ENCODE assay signal across 19 cellular contexts in the genomic region with DNA sequence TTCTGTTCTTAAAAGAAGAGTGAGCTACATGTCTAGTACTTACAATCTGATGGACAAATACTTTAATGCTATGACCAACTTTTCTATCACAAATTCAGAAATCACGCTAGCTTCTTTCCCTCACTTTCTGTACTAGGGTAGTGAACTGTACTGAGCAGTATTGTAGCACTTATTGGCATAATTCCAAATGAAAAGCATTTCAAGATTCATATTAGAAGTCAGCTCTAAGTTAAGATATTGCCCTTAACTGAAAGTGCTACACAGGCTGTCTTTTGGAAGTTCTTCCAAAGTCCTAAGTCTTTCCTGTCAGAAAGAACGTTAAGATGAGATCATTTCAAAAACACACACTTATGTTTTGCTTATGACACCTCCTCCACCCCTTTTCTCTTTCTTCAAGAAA. TPM values are rescaled to one million over a fixed set of nuclear protein-coding genes. Genes with fewer than 3 reads are reported as not detected.
DNase-seq lines count a peak whose midpoint lies in the region; ATAC-seq and TF ChIP-seq lines count a peak whose summit lies in the region.
"Had no signal": no experiment of that assay in that cellular context is flagged by ENCODE, and none has a peak within 500 bp of the region (broad histone marks: within the 10 kb centered on the region; RNA-seq: fewer than 3 reads in every experiment).

No MANE protein-coding gene starts in this region.

- H3K9me3 Mint-ChIP-seq in nephron = no peaks in the 10 kb centered on the region
- H3K9me3 Mint-ChIP-seq: activated T-helper 17 cell treated with anti-CD3 and anti-CD28 coated beads, Interleukin-2, amount 50 U/mL, for 72 hours; CD8-positive, alpha-beta T cell; neural progenitor cell had no signal

- H3K27me3 Mint-ChIP-seq in nephron (ENCODE audit: low read depth) = no peaks in the 10 kb centered on the region
- H3K27me3 Mint-ChIP-seq: activated T-helper 17 cell treated with anti-CD3 and anti-CD28 coated beads, Interleukin-2, amount 50 U/mL, for 72 hours had no signal

- peaks cover 25% of the 10 kb centered on the region for H4K20me1 ChIP-seq in SK-N-SH (ENCODE audit: insufficient read depth)

- H3K9me2 ChIP-seq in SK-N-SH = no peaks in the 10 kb centered on the region

- no peak overlapping the region for H3K9ac ChIP-seq in SK-N-SH
- H3K9ac ChIP-seq: neural progenitor cell had no signal

- no peak overlapping the region for H3K27ac ChIP-seq in SK-N-SH (ENCODE audit: low read depth in 2 of 2, low read length in 1 of 2)
- H3K27ac ChIP-seq: colonic mucosa, neural progenitor cell had no signal

- H3K27ac Mint-ChIP-seq in nephron = peak overlapping the region; percentile 55 to 71 (median 62)
- H3K27ac Mint-ChIP-seq: activated T-helper 17 cell treated with anti-CD3 and anti-CD28 coated beads, Interleukin-2, amount 50 U/mL, for 72 hours; CD8-positive, alpha-beta T cell; neural progenitor cell had no signal

- ATAC-seq in activated CD4-positive, CD25-positive, alpha-beta regulatory T cell treated with anti-CD3 and anti-CD28 coated beads, Interleukin-2, amount 50 U/mL, for 24 hours = no peak
- ATAC-seq: activated T-helper 17 cell treated with anti-CD3 and anti-CD28 coated beads, Interleukin-2, amount 50 U/mL, for 72 hours; CD8-positive, alpha-beta T cell had no signal

- TF ChIP-seq EP300 in SK-N-SH (IDR thresholded peaks at IDR 0.05; ENCODE audit: borderline replicate concordance in 1 of 2, low read depth in 1 of 2, low read length in 1 of 2) = no peak

- peaks cover 0 to 3% of the 10 kb centered on the region in 2 experiments for H3K36me3 ChIP-seq in SK-N-SH (replicated peaks in 1 of 2; ENCODE audit: control insufficient read depth in 1 of 2, insufficient read depth in 2 of 2, low read length in 1 of 2)
- H3K36me3 ChIP-seq: colonic mucosa, MG63, neural progenitor cell had no signal

- DNase-seq in EL (peak; percentile 14), SK-N-SH (no peak), fibroblast of mammary gland (ENCODE audit: low read depth) (peak; percentile 33), GM20000 (ENCODE audit: low spot score) (no peak), Ammon's horn (ENCODE audit: low spot score) (no peak), NCI-H446 treated with DMSO at 0.1 percent for 48 hours (lab: John Stamatoyannopoulos, UW) (no peak)
- DNase-seq: amygdala; CD8-positive, alpha-beta T cell; colonic mucosa; mammary epithelial cell; MG63; NCI-H187 treated with DMSO at 0.1 percent for 48 hours; NCI-H510A; SHP77 treated with DMSO at 0.1 percent for 48 hours; stimulated activated CD4-positive, alpha-beta T cell treated with anti-CD3 and anti-CD28 coated beads, Interleukin-1b, Interleukin-23, amount 100 ng/mL, for 48 hours had no signal

- H3K4me3 ChIP-seq in SK-N-SH (ENCODE audit: low read depth in 2 of 2, low read length in 1 of 2) (no peak overlapping the region), fibroblast of mammary gland (ENCODE audit: control insufficient read depth, low read depth, low read length) (no peak overlapping the region)
- H3K4me3 ChIP-seq: colonic mucosa, MG63, neural progenitor cell had no signal

- WGBS in SK-N-SH (ENCODE audit: low lambda C conversion rate) = 65% methylated on average over 2 of the region's 2 CpGs

- H3K4me1 ChIP-seq in SK-N-SH (ENCODE audit: control insufficient read depth in 1 of 2, insufficient read depth in 2 of 2, low read depth in 1 of 2, low read length in 1 of 2) = peaks cover 0 to 7% of the 10 kb centered on the region in 2 experiments; a peak in 1 of 4 replicates
- H3K4me1 ChIP-seq: colonic mucosa, neural progenitor cell had no signal

- H2AFZ ChIP-seq in SK-N-SH (ENCODE audit: low read depth) = no peak overlapping the region
- H2AFZ ChIP-seq: neural progenitor cell had no signal

- H3K27me3 ChIP-seq in SK-N-SH (ENCODE audit: insufficient read depth) = no peaks in the 10 kb centered on the region
- H3K27me3 ChIP-seq: colonic mucosa, MG63, neural progenitor cell had no signal

- H3K4me3 Mint-ChIP-seq in nephron = no peak overlapping the region
- H3K4me3 Mint-ChIP-seq: activated T-helper 17 cell treated with anti-CD3 and anti-CD28 coated beads, Interleukin-2, amount 50 U/mL, for 72 hours; CD8-positive, alpha-beta T cell; neural progenitor cell had no signal

- peak overlapping the region; percentile 6; the same call in 1 of the 2 replicates for H3K4me2 ChIP-seq in SK-N-SH
- H3K4me2 ChIP-seq: neural progenitor cell had no signal

- CTCF ChIA-PET in SK-N-SH (lab: Yijun Ruan, JAX) = interaction anchor here (1.4 to 1.5 kb wide), 2 partner anchors 12 to 76 kb away, joined by 3 to 5 read pairs; no protein-coding TSS in a partner anchor

- TF ChIP-seq CTCF in SK-N-SH (IDR thresholded peaks at IDR 0.05) (no peak), fibroblast of mammary gland (conservative IDR thresholded peaks at IDR 0.05; ENCODE audit: control insufficient read depth, insufficient read depth, low read depth, low read length) (no peak), nephron (IDR thresholded peaks at IDR 0.05; ENCODE audit: unreplicated experiment in 3 of 3) (no peak), GM20000 (IDR thresholded peaks at IDR 0.05; ENCODE audit: extremely low read depth, missing control alignments) (no peak)

- H3K4me1 Mint-ChIP-seq in nephron = peaks cover 22% of the 10 kb centered on the region

- H3K36me3 Mint-ChIP-seq in nephron (ENCODE audit: low read depth) = peaks cover 6% of the 10 kb centered on the region

- peaks cover 12% of the 10 kb centered on the region for H3F3A ChIP-seq in SK-N-SH (replicated peaks; ENCODE audit: insufficient read depth)

- TF ChIP-seq RAD21 in SK-N-SH (IDR thresholded peaks at IDR 0.05; ENCODE audit: low read length) = no peak

- H3K9me3 ChIP-seq in SK-N-SH = no peaks in the 10 kb centered on the region
- H3K9me3 ChIP-seq: colonic mucosa, MG63 had no signal

- H3K79me2 ChIP-seq in SK-N-SH (ENCODE audit: insufficient read depth) = peaks cover 95% of the 10 kb centered on the region

- POLR2A ChIA-PET in SK-N-SH (lab: Yijun Ruan, JAX) = interaction anchor here (0.6 kb wide), 1 partner anchor 24 kb away, joined by 5 read pairs; no protein-coding TSS in a partner anchor

TF ChIP-seq in SK-N-SH, 30 proteins besides CTCF, POLR2A, EP300 and RAD21 (continues in another document):
- TF ChIP-seq FOXM1 (IDR thresholded peaks at IDR 0.05; ENCODE audit: low read depth) (no peak), YY1 (IDR thresholded peaks at IDR 0.05; ENCODE audit: low read depth) (no peak), TEAD4 (IDR thresholded peaks at IDR 0.05; ENCODE audit: borderline replicate concordance, insufficient read depth) (no peak), FOXJ3 (CRISPR knock-in tag; IDR thresholded peaks at IDR 0.05) (no peak), RXRA (IDR thresholded peaks at IDR 0.05; ENCODE audit: borderline replicate concordance, low read depth) (no peak), ELF1 (IDR thresholded peaks at IDR 0.05) (no peak), CHD2 (IDR thresholded peaks at IDR 0.05; ENCODE audit: low read length, partially characterized antibody) (no peak), RCOR1 (IDR thresholded peaks at IDR 0.05; ENCODE audit: low read length) (no peak)
- TF ChIP-seq, protein P1, sequence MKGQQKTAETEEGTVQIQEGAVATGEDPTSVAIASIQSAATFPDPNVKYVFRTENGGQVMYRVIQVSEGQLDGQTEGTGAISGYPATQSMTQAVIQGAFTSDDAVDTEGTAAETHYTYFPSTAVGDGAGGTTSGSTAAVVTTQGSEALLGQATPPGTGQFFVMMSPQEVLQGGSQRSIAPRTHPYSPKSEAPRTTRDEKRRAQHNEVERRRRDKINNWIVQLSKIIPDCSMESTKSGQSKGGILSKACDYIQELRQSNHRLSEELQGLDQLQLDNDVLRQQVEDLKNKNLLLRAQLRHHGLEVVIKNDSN (IDR thresholded peaks at IDR 0.05; ENCODE audit: borderline replicate concordance, low read depth) = no peak
- TF ChIP-seq, protein P2, sequence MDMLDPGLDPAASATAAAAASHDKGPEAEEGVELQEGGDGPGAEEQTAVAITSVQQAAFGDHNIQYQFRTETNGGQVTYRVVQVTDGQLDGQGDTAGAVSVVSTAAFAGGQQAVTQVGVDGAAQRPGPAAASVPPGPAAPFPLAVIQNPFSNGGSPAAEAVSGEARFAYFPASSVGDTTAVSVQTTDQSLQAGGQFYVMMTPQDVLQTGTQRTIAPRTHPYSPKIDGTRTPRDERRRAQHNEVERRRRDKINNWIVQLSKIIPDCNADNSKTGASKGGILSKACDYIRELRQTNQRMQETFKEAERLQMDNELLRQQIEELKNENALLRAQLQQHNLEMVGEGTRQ (IDR thresholded peaks at IDR 0.05; ENCODE audit: borderline replicate concordance, low read depth, low read length) = no peak
- TF ChIP-seq, protein P3, sequence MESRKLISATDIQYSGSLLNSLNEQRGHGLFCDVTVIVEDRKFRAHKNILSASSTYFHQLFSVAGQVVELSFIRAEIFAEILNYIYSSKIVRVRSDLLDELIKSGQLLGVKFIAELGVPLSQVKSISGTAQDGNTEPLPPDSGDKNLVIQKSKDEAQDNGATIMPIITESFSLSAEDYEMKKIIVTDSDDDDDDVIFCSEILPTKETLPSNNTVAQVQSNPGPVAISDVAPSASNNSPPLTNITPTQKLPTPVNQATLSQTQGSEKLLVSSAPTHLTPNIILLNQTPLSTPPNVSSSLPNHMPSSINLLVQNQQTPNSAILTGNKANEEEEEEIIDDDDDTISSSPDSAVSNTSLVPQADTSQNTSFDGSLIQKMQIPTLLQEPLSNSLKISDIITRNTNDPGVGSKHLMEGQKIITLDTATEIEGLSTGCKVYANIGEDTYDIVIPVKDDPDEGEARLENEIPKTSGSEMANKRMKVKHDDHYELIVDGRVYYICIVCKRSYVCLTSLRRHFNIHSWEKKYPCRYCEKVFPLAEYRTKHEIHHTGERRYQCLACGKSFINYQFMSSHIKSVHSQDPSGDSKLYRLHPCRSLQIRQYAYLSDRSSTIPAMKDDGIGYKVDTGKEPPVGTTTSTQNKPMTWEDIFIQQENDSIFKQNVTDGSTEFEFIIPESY (IDR thresholded peaks at IDR 0.05; ENCODE audit: borderline replicate concordance, low read depth) = no peak
- TF ChIP-seq, protein P4, sequence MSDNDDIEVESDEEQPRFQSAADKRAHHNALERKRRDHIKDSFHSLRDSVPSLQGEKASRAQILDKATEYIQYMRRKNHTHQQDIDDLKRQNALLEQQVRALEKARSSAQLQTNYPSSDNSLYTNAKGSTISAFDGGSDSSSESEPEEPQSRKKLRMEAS (IDR thresholded peaks at IDR 0.05; ENCODE audit: low read depth) = no peak

RNA-seq across cellular contexts. Expression of a gene that starts 13.4 kb away (rescaled TPM):
- 34.8 and 52.0 TPM in 2 replicates for polyA plus RNA-seq in SK-N-SH (2012; rRNA removed)
- 61.8 and 71.5 TPM in 2 replicates for polyA plus RNA-seq in SK-N-SH (2012; cell fraction: cytosol; rRNA removed)
- polyA plus RNA-seq in SK-N-SH (2012; cell fraction: nucleus; rRNA removed) = 14.7 and 39.7 TPM in 2 replicates

RNA-seq across cellular contexts. Expression of a gene that starts 27.0 kb away (rescaled TPM):
- polyA plus RNA-seq in SK-N-SH (2012; rRNA removed) = 3.4 and 6.0 TPM in 2 replicates
- polyA plus RNA-seq in SK-N-SH (2012; cell fraction: cytosol; rRNA removed) = 3.7 and 4.1 TPM in 2 replicates
- 7.0 and 14.1 TPM in 2 replicates for polyA plus RNA-seq in SK-N-SH (2012; cell fraction: nucleus; rRNA removed)

Comparison
In these comparisons a context has a peak if more than half of its experiments do, and no peak if none do; other contexts are left out.
1. DNase-seq: peak in EL (single experiment) and fibroblast of mammary gland (single experiment); none in SK-N-SH (single experiment), GM20000 (single experiment), Ammon's horn (single experiment) and NCI-H446 treated with DMSO at 0.1 percent for 48 hours (single experiment).